19 cellular contexts compared by ENCODE assay signal in the genomic region with DNA sequence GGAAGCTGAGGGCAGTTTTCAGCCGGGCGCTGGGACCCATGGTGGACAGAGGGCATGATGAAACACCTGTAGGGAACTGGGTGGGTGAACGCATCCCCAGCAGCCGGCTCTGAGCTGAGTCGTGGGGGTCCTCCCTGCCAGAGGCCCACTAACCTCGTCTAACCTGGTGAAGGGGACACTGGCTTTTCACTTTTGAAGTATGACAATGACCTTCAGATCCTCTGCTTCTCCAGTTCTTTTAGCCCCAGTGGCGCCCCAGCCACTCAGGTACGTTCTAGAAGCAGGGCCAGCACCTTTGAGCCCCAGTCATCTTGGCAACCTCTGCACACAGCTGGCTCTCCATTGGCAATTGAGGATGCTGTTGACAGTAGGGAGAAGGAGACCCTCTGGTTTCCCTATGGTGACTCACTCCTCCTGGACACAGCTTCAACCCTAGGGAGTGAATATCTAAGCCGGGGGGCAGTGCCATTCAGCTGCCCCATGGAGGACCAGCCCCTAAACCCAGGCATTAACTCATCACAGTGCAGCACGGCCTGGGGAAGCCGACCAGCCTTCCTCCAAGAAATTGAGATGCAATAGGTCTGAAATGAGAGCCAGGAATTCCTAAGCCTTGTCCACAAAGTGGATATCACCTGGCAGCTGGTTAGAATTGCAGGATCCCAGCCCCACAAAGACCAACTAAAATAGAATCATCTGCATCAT. TPM values are rescaled to one million over a fixed set of nuclear protein-coding genes. Genes with fewer than 3 reads are reported as not detected.
DNase-seq lines count a peak whose midpoint lies in the region; ATAC-seq and TF ChIP-seq lines count a peak whose summit lies in the region.
"Had no signal": no experiment of that assay in that cellular context is flagged by ENCODE, and none has a peak within 500 bp of the region (broad histone marks: within the 10 kb centered on the region; RNA-seq: fewer than 3 reads in every experiment).

No MANE protein-coding gene starts in this region.

- TF ChIP-seq CTCF in osteocyte (IDR thresholded peaks at IDR 0.05) = no peak

- no peaks in the 10 kb centered on the region for H3K9me3 Mint-ChIP-seq in activated naive CD8-positive, alpha-beta T cell treated with anti-CD3 and anti-CD28 coated beads, Interleukin-2, amount 50 U/mL, for 24 hours
- H3K9me3 Mint-ChIP-seq in osteocyte (ENCODE audit: unreplicated experiment) = no peaks in the 10 kb centered on the region

- no peaks in the 10 kb centered on the region for H3K27me3 Mint-ChIP-seq in activated naive CD8-positive, alpha-beta T cell treated with anti-CD3 and anti-CD28 coated beads, Interleukin-2, amount 50 U/mL, for 24 hours
- H3K27me3 Mint-ChIP-seq in osteocyte (ENCODE audit: unreplicated experiment) = no peaks in the 10 kb centered on the region

- peak; percentile 19 for DNase-seq in activated CD4-positive, CD25-positive, alpha-beta regulatory T cell treated with anti-CD3 and anti-CD28 coated beads, Interleukin-2, amount 50 U/mL, for 72 hours
- no peak for DNase-seq in activated CD4-positive, CD25-positive, alpha-beta regulatory T cell (lab: John Stamatoyannopoulos, UW)
- peak; percentile 6 for DNase-seq in GM03348 (ENCODE audit: low spot score)
- no peak for DNase-seq in activated naive CD8-positive, alpha-beta T cell treated with anti-CD3 and anti-CD28 coated beads, Interleukin-2, amount 50 U/mL, for 24 hours
- peak; percentile 73 for DNase-seq in osteocyte (ENCODE audit: extremely low spot score, unreplicated experiment)
- DNase-seq in NOMO-1 treated with DMSO at 0.1 percent for 48 hours (lab: John Stamatoyannopoulos, UW; ENCODE audit: unreplicated experiment) = no peak
- no peak for DNase-seq in SIG-M5 (lab: John Stamatoyannopoulos, UW)
- DNase-seq: amygdala, Caco-2, cortex of kidney, hippocampal formation, left cardiac atrium, MM.1S, NCI-H748 treated with DMSO at 0.1 percent for 48 hours, retina, T-helper 9 cell, trophoblast cell had no signal

- H3K36me3 Mint-ChIP-seq in activated naive CD8-positive, alpha-beta T cell treated with anti-CD3 and anti-CD28 coated beads, Interleukin-2, amount 50 U/mL, for 24 hours (ENCODE audit: low read depth) = peaks cover 17% of the 10 kb centered on the region
- peaks cover 11% of the 10 kb centered on the region for H3K36me3 Mint-ChIP-seq in osteocyte (ENCODE audit: unreplicated experiment)

- peaks cover 40% of the 10 kb centered on the region for H3K4me1 Mint-ChIP-seq in activated naive CD8-positive, alpha-beta T cell treated with anti-CD3 and anti-CD28 coated beads, Interleukin-2, amount 50 U/mL, for 24 hours
- H3K4me1 Mint-ChIP-seq in osteocyte (ENCODE audit: unreplicated experiment) = peaks cover 14% of the 10 kb centered on the region

- ATAC-seq in activated naive CD8-positive, alpha-beta T cell treated with anti-CD3 and anti-CD28 coated beads, Interleukin-2, amount 50 U/mL, for 24 hours = no peak
- no peak for ATAC-seq in HG02840 (IDR thresholded peaks at IDR 0.05; ENCODE audit: low FRiP score, unreplicated experiment)
- ATAC-seq: esophagus mucosa, left cardiac atrium had no signal

- H3K4me3 Mint-ChIP-seq in activated naive CD8-positive, alpha-beta T cell treated with anti-CD3 and anti-CD28 coated beads, Interleukin-2, amount 50 U/mL, for 24 hours = no peak overlapping the region
- H3K4me3 Mint-ChIP-seq in osteocyte (ENCODE audit: unreplicated experiment) = no peak overlapping the region

- peak overlapping the region; percentile 62 for H3K27ac Mint-ChIP-seq in activated naive CD8-positive, alpha-beta T cell treated with anti-CD3 and anti-CD28 coated beads, Interleukin-2, amount 50 U/mL, for 24 hours
- no peak overlapping the region for H3K27ac Mint-ChIP-seq in osteocyte (ENCODE audit: unreplicated experiment)

RNA-seq across cellular contexts. Expression of a gene that starts 46.1 kb away (rescaled TPM):
- total RNA-seq in osteocyte = 60.4 and 61.5 TPM in 2 replicates

Comparison
In these comparisons a context has a peak if more than half of its experiments do, and no peak if none do; other contexts are left out.
1. DNase-seq: peak in activated CD4-positive, CD25-positive, alpha-beta regulatory T cell treated with anti-CD3 and anti-CD28 coated beads, Interleukin-2, amount 50 U/mL, for 72 hours (single experiment), GM03348 (single experiment) and osteocyte (single experiment); none in activated CD4-positive, CD25-positive, alpha-beta regulatory T cell (0 of 4), activated naive CD8-positive, alpha-beta T cell treated with anti-CD3 and anti-CD28 coated beads, Interleukin-2, amount 50 U/mL, for 24 hours (single experiment), NOMO-1 treated with DMSO at 0.1 percent for 48 hours (single experiment) and SIG-M5 (single experiment).